ENCODE assay signal across 15 cellular contexts in genomic region chr12:45017916-45018315, GRCh38. TPM values are rescaled to one million over a fixed set of nuclear protein-coding genes. Genes with fewer than 3 reads are reported as not detected.
DNase-seq lines count a peak whose midpoint lies in the region; ATAC-seq and TF ChIP-seq lines count a peak whose summit lies in the region.
"Had no signal": no experiment of that assay in that cellular context is flagged by ENCODE, and none has a peak within 500 bp of the region (broad histone marks: within the 10 kb centered on the region; RNA-seq: fewer than 3 reads in every experiment).

No MANE protein-coding gene starts in this region.

- TF ChIP-seq EP300 in stomach (IDR thresholded peaks at IDR 0.05) = no peak

- H3K36me3 Mint-ChIP-seq in activated T-helper 1 cell treated with anti-CD3 and anti-CD28 coated beads, Interleukin-12 subunit alpha, Interleukin-12 subunit beta, Interleukin-2, Interleukin-4 antibody, amounts not matched to agents 30 ng/mL and 10 ng/mL and 1 ng/mL, durations not matched to agents 14 hours and 24 hours and 36 hours (ENCODE audit: low read depth) = no peaks in the 10 kb centered on the region
- H3K36me3 Mint-ChIP-seq: CD4-positive, CD25-positive, alpha-beta regulatory T cell had no signal

- peaks cover 16% of the 10 kb centered on the region for H3K9me3 Mint-ChIP-seq in activated T-helper 1 cell treated with anti-CD3 and anti-CD28 coated beads, Interleukin-12 subunit alpha, Interleukin-12 subunit beta, Interleukin-2, Interleukin-4 antibody, amounts not matched to agents 30 ng/mL and 10 ng/mL and 1 ng/mL, durations not matched to agents 14 hours and 24 hours and 36 hours

- intact Hi-C loops in stomach (cut with DNase I; ENCODE audit: low total_unique reads) = no loop called here
- intact Hi-C loops in activated T-helper 1 cell treated with anti-CD3 and anti-CD28 coated beads, Interleukin-12 subunit alpha, Interleukin-12 subunit beta, Interleukin-2, Interleukin-4 antibody, amounts not matched to agents 30 ng/mL and 10 ng/mL and 1 ng/mL, durations not matched to agents 14 hours and 24 hours and 36 hours (cut with micrococcal nuclease) = no loop called here

- TF ChIP-seq CTCF in fibroblast of villous mesenchyme (IDR thresholded peaks at IDR 0.05; ENCODE audit: insufficient read depth, low read depth, low read length) (no peak), stomach (IDR thresholded peaks at IDR 0.05) (no peak)

- H3K4me3 ChIP-seq in fibroblast of villous mesenchyme (ENCODE audit: low read depth, low read length) (no peak overlapping the region), stomach (no peak overlapping the region)
- H3K4me3 ChIP-seq: BLaER1 treated with 17β-estradiol and CSF1 and Interleukin-3, amounts not matched to agents 10 nM and 100 nM had no signal

- no peaks in the 10 kb centered on the region for H3K4me1 ChIP-seq in stomach
- H3K4me1 ChIP-seq: BLaER1 treated with 17β-estradiol and CSF1 and Interleukin-3, amounts not matched to agents 10 nM and 100 nM had no signal

- no peaks in the 10 kb centered on the region for H3K27me3 ChIP-seq in stomach
- H3K27me3 ChIP-seq: BLaER1 treated with 17β-estradiol and CSF1 and Interleukin-3, amounts not matched to agents 10 nM and 100 nM had no signal

- no peaks in the 10 kb centered on the region for H3K36me3 ChIP-seq in stomach
- H3K36me3 ChIP-seq: BLaER1 treated with 17β-estradiol and CSF1 and Interleukin-3, amounts not matched to agents 10 nM and 100 nM had no signal

- no peak for ATAC-seq in HG02981 (IDR thresholded peaks at IDR 0.05; ENCODE audit: unreplicated experiment)

- no peak overlapping the region for H3K4me3 Mint-ChIP-seq in activated T-helper 1 cell treated with anti-CD3 and anti-CD28 coated beads, Interleukin-12 subunit alpha, Interleukin-12 subunit beta, Interleukin-2, Interleukin-4 antibody, amounts not matched to agents 30 ng/mL and 10 ng/mL and 1 ng/mL, durations not matched to agents 14 hours and 24 hours and 36 hours
- H3K4me3 Mint-ChIP-seq: CD4-positive, CD25-positive, alpha-beta regulatory T cell had no signal

- peak; percentile 56 for DNase-seq in DMS53 (lab: John Stamatoyannopoulos, UW)
- peak; percentile 63 for DNase-seq in NCI-H774 (lab: John Stamatoyannopoulos, UW)
- DNase-seq in fibroblast of villous mesenchyme (ENCODE audit: low read depth) = peak; percentile 1
- DNase-seq in renal cortical epithelial cell (ENCODE audit: low read depth) = peak; percentile 84
- DNase-seq in stomach = no peak
- DNase-seq in activated T-helper 1 cell treated with anti-CD3 and anti-CD28 coated beads, Interleukin-12 subunit alpha, Interleukin-12 subunit beta, Interleukin-2, Interleukin-4 antibody, amounts not matched to agents 30 ng/mL and 10 ng/mL and 1 ng/mL, durations not matched to agents 14 hours and 24 hours and 36 hours (ENCODE audit: low spot score) = no peak
- DNase-seq: ACHN; CD4-positive, CD25-positive, alpha-beta regulatory T cell; DND-41; GDM1; HCEC 1CT had no signal

- peaks cover 0 to 5% (median 3%) of the 10 kb centered on the region in 4 donors for H3K9me3 ChIP-seq in stomach

- H3K27ac Mint-ChIP-seq in activated T-helper 1 cell treated with anti-CD3 and anti-CD28 coated beads, Interleukin-12 subunit alpha, Interleukin-12 subunit beta, Interleukin-2, Interleukin-4 antibody, amounts not matched to agents 30 ng/mL and 10 ng/mL and 1 ng/mL, durations not matched to agents 14 hours and 24 hours and 36 hours = no peak overlapping the region
- H3K27ac Mint-ChIP-seq: CD4-positive, CD25-positive, alpha-beta regulatory T cell had no signal

- no peak overlapping the region for H3K27ac ChIP-seq in stomach
- H3K27ac ChIP-seq: BLaER1 treated with 17β-estradiol and CSF1 and Interleukin-3, amounts not matched to agents 10 nM and 100 nM had no signal

- no peak for TF ChIP-seq POLR2A in stomach (IDR thresholded peaks at IDR 0.05)

- H3K4me1 Mint-ChIP-seq in activated T-helper 1 cell treated with anti-CD3 and anti-CD28 coated beads, Interleukin-12 subunit alpha, Interleukin-12 subunit beta, Interleukin-2, Interleukin-4 antibody, amounts not matched to agents 30 ng/mL and 10 ng/mL and 1 ng/mL, durations not matched to agents 14 hours and 24 hours and 36 hours (ENCODE audit: low read depth) = no peaks in the 10 kb centered on the region
- H3K4me1 Mint-ChIP-seq: CD4-positive, CD25-positive, alpha-beta regulatory T cell had no signal

- 15 to 34% (median 19%) methylated on average over 1 of the region's 1 CpG for WGBS in stomach, 5 donors

- no peaks in the 10 kb centered on the region for H3K27me3 Mint-ChIP-seq in activated T-helper 1 cell treated with anti-CD3 and anti-CD28 coated beads, Interleukin-12 subunit alpha, Interleukin-12 subunit beta, Interleukin-2, Interleukin-4 antibody, amounts not matched to agents 30 ng/mL and 10 ng/mL and 1 ng/mL, durations not matched to agents 14 hours and 24 hours and 36 hours (ENCODE audit: insufficient read depth)

RNA-seq across cellular contexts. Expression of gene DBX2, which starts 33.0 kb away (rescaled TPM):
- not detected in 2 replicates for total RNA-seq in fibroblast of villous mesenchyme
- total RNA-seq in renal cortical epithelial cell = not detected in 2 replicates
- total RNA-seq in stomach = not detected
- polyA plus RNA-seq in stomach = not detected
- not detected in 2 replicates for total RNA-seq in activated T-helper 1 cell treated with anti-CD3 and anti-CD28 coated beads, Interleukin-12 subunit alpha, Interleukin-12 subunit beta, Interleukin-2, Interleukin-4 antibody, amounts not matched to agents 30 ng/mL and 10 ng/mL and 1 ng/mL, durations not matched to agents 14 hours and 24 hours and 36 hours
- total RNA-seq: A172; CD4-positive, CD25-positive, alpha-beta regulatory T cell; H4 had no signal
- polyA plus RNA-seq: CD4-positive, CD25-positive, alpha-beta regulatory T cell had no signal

Comparison
In these comparisons a context has a peak if more than half of its experiments do, and no peak if none do; other contexts are left out.
1. DNase-seq: peak in DMS53 (single experiment), NCI-H774 (single experiment), fibroblast of villous mesenchyme (single experiment) and renal cortical epithelial cell (single experiment); none in stomach (single experiment) and activated T-helper 1 cell treated with anti-CD3 and anti-CD28 coated beads, Interleukin-12 subunit alpha, Interleukin-12 subunit beta, Interleukin-2, Interleukin-4 antibody, amounts not matched to agents 30 ng/mL and 10 ng/mL and 1 ng/mL, durations not matched to agents 14 hours and 24 hours and 36 hours (single experiment).